Comparison of ENCODE assay signal across 28 cellular contexts in the genomic region with DNA sequence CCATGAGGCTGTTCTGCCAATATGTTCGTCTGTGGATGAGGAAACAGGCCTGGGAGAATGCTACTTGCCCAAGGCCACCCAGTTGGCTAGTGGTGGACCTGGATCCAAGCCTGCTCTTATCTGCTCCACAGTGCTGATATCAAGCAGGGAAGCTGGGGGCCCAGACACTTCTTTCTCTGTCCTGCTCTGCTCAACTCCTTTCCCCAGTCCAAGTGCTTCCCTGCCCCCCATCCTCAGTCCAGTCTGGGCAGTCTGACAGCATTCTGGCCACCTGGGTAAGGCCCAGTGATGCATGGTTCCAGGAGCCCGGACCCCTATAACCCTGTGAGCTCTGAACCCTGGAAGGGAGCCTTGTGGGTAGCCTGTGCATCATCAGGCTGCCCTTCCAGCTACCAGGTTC. TPM values are rescaled to one million over a fixed set of nuclear protein-coding genes. Genes with fewer than 3 reads are reported as not detected.
A peak's percentile ranks its signal among the peaks of the same experiment; 100 is the strongest.
DNase-seq lines count a peak whose midpoint lies in the region; ATAC-seq, FAIRE-seq and TF ChIP-seq lines count a peak whose summit lies in the region.
"Had no signal": no experiment of that assay in that cellular context is flagged by ENCODE, and none has a peak within 500 bp of the region (broad histone marks: within the 10 kb centered on the region; RNA-seq: fewer than 3 reads in every experiment).

No MANE protein-coding gene starts in this region.

- no peak overlapping the region for H3K4me3 ChIP-seq in Caco-2 (ENCODE audit: low read depth, low read length)
- H3K4me3 ChIP-seq in adrenal gland = no peak overlapping the region
- H3K4me3 ChIP-seq in HepG2 (replicated peaks in 1 of 3; ENCODE audit: insufficient read depth in 1 of 3, low read depth in 2 of 3, low read length in 3 of 3) = no peak overlapping the region; a peak in 1 of 6 replicates
- no peak overlapping the region for H3K4me3 ChIP-seq in lower lobe of right lung
- H3K4me3 ChIP-seq: breast epithelium, Peyer's patch, skin epidermis, thoracic aorta had no signal

- H3K4me2 ChIP-seq in HepG2 (ENCODE audit: low read depth, low read length) = peak overlapping the region; percentile 47

- no peaks in the 10 kb centered on the region for H3K27me3 ChIP-seq in Caco-2 (replicated peaks; ENCODE audit: control insufficient read depth, insufficient read depth, low read length)
- no peaks in the 10 kb centered on the region for H3K27me3 ChIP-seq in adrenal gland
- no peaks in the 10 kb centered on the region; a peak in 1 of 5 replicates for H3K27me3 ChIP-seq in HepG2 (ENCODE audit: control insufficient read depth in 1 of 2, insufficient read depth in 2 of 2, low read length in 2 of 2)
- H3K27me3 ChIP-seq in lower lobe of right lung (ENCODE audit: low read depth) = no peaks in the 10 kb centered on the region
- H3K27me3 ChIP-seq: breast epithelium, Peyer's patch had no signal

- no peak for TF ChIP-seq CTCF in Caco-2 (IDR thresholded peaks at IDR 0.05; ENCODE audit: insufficient read depth in 1 of 2, low read depth in 1 of 2, low read length in 1 of 2, severe bottlenecking in 1 of 2, unreplicated experiment in 1 of 2)
- no peak for TF ChIP-seq CTCF in adrenal gland (IDR thresholded peaks at IDR 0.05)
- no peak for TF ChIP-seq CTCF in HepG2 (CRISPR knock-in tag; IDR thresholded peaks at IDR 0.05)
- TF ChIP-seq CTCF in progenitor cell of endocrine pancreas (IDR thresholded peaks at IDR 0.05; ENCODE audit: unreplicated experiment) = no peak
- no peak for TF ChIP-seq CTCF in lower lobe of right lung (IDR thresholded peaks at IDR 0.05)

- H3K9ac ChIP-seq in HepG2 (ENCODE audit: insufficient read depth, low read depth, low read length) = no peak overlapping the region

- H3K36me3 ChIP-seq in Caco-2 (ENCODE audit: control insufficient read depth, insufficient read depth, low read length) = no peaks in the 10 kb centered on the region
- no peaks in the 10 kb centered on the region for H3K36me3 ChIP-seq in adrenal gland (replicated peaks in 1 of 2)
- no peaks in the 10 kb centered on the region for H3K36me3 ChIP-seq in HepG2 (replicated peaks in 1 of 2; ENCODE audit: control insufficient read depth in 1 of 2, insufficient read depth in 2 of 2, low read length in 2 of 2)
- H3K36me3 ChIP-seq in lower lobe of right lung = no peaks in the 10 kb centered on the region
- H3K36me3 ChIP-seq: breast epithelium, Peyer's patch, thoracic aorta had no signal

- peaks cover 4% of the 10 kb centered on the region for H3K79me2 ChIP-seq in HepG2 (ENCODE audit: insufficient read depth, low read length)

- H3K27ac ChIP-seq in adrenal gland (peak overlapping the region; percentile 24 to 61 (median 46)), HepG2 (ENCODE audit: extremely low read length, insufficient read depth, low read length) (no peak overlapping the region), lower lobe of right lung (no peak overlapping the region)
- H3K27ac ChIP-seq: 22Rv1, breast epithelium, Peyer's patch, thoracic aorta had no signal

- TF ChIP-seq EP300 in HepG2 (IDR thresholded peaks at IDR 0.05; ENCODE audit: low read depth in 2 of 2, low read length in 2 of 2) = no peak
- TF ChIP-seq EP300 in HepG2 (CRISPR knock-in tag; IDR thresholded peaks at IDR 0.05; ENCODE audit: borderline replicate concordance) = no peak

- H4K20me1 ChIP-seq in HepG2 (ENCODE audit: insufficient read depth, low read length) = no peaks in the 10 kb centered on the region

- H3K27ac Mint-ChIP-seq in Caco-2 (ENCODE audit: unreplicated experiment) = peak overlapping the region; percentile 73
- peak overlapping the region; percentile 57 for H3K27ac Mint-ChIP-seq in progenitor cell of endocrine pancreas
- H3K27ac Mint-ChIP-seq: activated naive CD8-positive, alpha-beta T cell treated with anti-CD3 and anti-CD28 coated beads, Interleukin-2, amount 50 U/mL, for 24 hours; stimulated activated effector memory CD8-positive, alpha-beta T cell treated with anti-CD3 and anti-CD28 coated beads, Interleukin-12 subunit alpha, Interleukin-12 subunit beta, amount 100 ng/mL, for 72 hours had no signal

- H3K4me3 Mint-ChIP-seq in Caco-2 (ENCODE audit: unreplicated experiment) (no peak overlapping the region), progenitor cell of endocrine pancreas (ENCODE audit: low read depth) (no peak overlapping the region)
- H3K4me3 Mint-ChIP-seq: activated naive CD8-positive, alpha-beta T cell treated with anti-CD3 and anti-CD28 coated beads, Interleukin-2, amount 50 U/mL, for 24 hours; CD4-positive, CD25-positive, alpha-beta regulatory T cell; effector memory CD8-positive, alpha-beta T cell; stimulated activated effector memory CD8-positive, alpha-beta T cell treated with anti-CD3 and anti-CD28 coated beads, Interleukin-12 subunit alpha, Interleukin-12 subunit beta, amount 100 ng/mL, for 72 hours had no signal

- WGBS in adrenal gland, 4 donors = 22 to 43% (median 35%) methylated on average over 1 to 2 of the region's 2 CpGs
- 0% methylated on average over 2 of the region's 2 CpGs for WGBS in HepG2 (ENCODE audit: low lambda C conversion rate)

- FAIRE-seq in HepG2 (lab: Jason Lieb, UNC) (no peak), urothelium cell line (lab: Jason Lieb, UNC) (no peak)
- FAIRE-seq: colon, frontal cortex, GM19239 had no signal

- BruUV-seq in Caco-2 (replicated peaks; lab: Mats Ljungman, UMichigan) (no TSS peak), HepG2 (replicated peaks; lab: Mats Ljungman, UMichigan) (no TSS peak)

- DNase-seq in Caco-2 = peak in 1 of 2 experiments; percentile 46
- DNase-seq in adrenal gland = peak; percentile 59 to 93 (median 86)
- no peak for DNase-seq in HepG2 (ENCODE audit: low spot score)
- no peak for DNase-seq in progenitor cell of endocrine pancreas (ENCODE audit: low spot score, unreplicated experiment)
- no peak for DNase-seq in lower lobe of right lung
- DNase-seq in cerebellar nuclear complex (lab: John Stamatoyannopoulos, UW) = no peak
- DNase-seq in AG08396 (ENCODE audit: low spot score) = no peak
- DNase-seq in urothelium cell line (ENCODE audit: low spot score) = no peak
- DNase-seq: activated CD4-positive, CD25-positive, alpha-beta regulatory T cell treated with anti-CD3 and anti-CD28 coated beads, Interleukin-2, amount 50 U/mL, for 72 hours; activated gamma-delta T cell treated with Interleukin-2 at 50 U/mL for 16 hours; activated naive CD8-positive, alpha-beta T cell treated with anti-CD3 and anti-CD28 coated beads, Interleukin-2, amount 50 U/mL, for 24 hours; CD4-positive, CD25-positive, alpha-beta regulatory T cell; effector memory CD8-positive, alpha-beta T cell; hypothalamus; KG1; NCI-H1417 treated with DMSO at 0.1 percent for 48 hours; NCI-H2107; NCI-H510A treated with DMSO at 0.1 percent for 48 hours; stimulated activated CD4-positive, alpha-beta T cell treated with anti-CD3 and anti-CD28 coated beads, Interleukin-2, amount 100 ng/mL, for 24 hours had no signal

- H2AFZ ChIP-seq in HepG2 (ENCODE audit: low read length) = no peak overlapping the region

- in situ Hi-C loops in HepG2 (cut with HindIII; ENCODE audit: extremely low pct_ligation_motif_present, low pct_unique_long_range_greater_than_20kb) = no loop called here

- peaks cover 22% of the 10 kb centered on the region for H3K4me1 Mint-ChIP-seq in Caco-2 (ENCODE audit: low read depth, unreplicated experiment)
- peaks cover 29% of the 10 kb centered on the region for H3K4me1 Mint-ChIP-seq in progenitor cell of endocrine pancreas (ENCODE audit: low read depth)

- no peak for TF ChIP-seq RAD21 in HepG2 (CRISPR knock-in tag; IDR thresholded peaks at IDR 0.05)

- intact Hi-C loops in Caco-2 (cut with micrococcal nuclease; ENCODE audit: unreplicated experiment) = no loop called here
- intact Hi-C loops in adrenal gland (cut with DNase I) = no loop called here
- intact Hi-C loops in HepG2 (cut with micrococcal nuclease; ENCODE audit: unreplicated experiment) = no loop called here
- intact Hi-C loops in lower lobe of right lung (cut with DNase I) = no loop called here

- H3K9me3 Mint-ChIP-seq in Caco-2 (ENCODE audit: unreplicated experiment) = no peaks in the 10 kb centered on the region
- H3K9me3 Mint-ChIP-seq in progenitor cell of endocrine pancreas (ENCODE audit: low read depth) = no peaks in the 10 kb centered on the region
- H3K9me3 Mint-ChIP-seq: activated naive CD8-positive, alpha-beta T cell treated with anti-CD3 and anti-CD28 coated beads, Interleukin-2, amount 50 U/mL, for 24 hours; CD4-positive, CD25-positive, alpha-beta regulatory T cell; effector memory CD8-positive, alpha-beta T cell; stimulated activated effector memory CD8-positive, alpha-beta T cell treated with anti-CD3 and anti-CD28 coated beads, Interleukin-12 subunit alpha, Interleukin-12 subunit beta, amount 100 ng/mL, for 72 hours had no signal

- CTCF ChIA-PET in Caco-2 (lab: Charles Lee) = interaction anchor here (0.8 kb wide), 1 partner anchor 16 kb away, joined by 4 read pairs; no protein-coding TSS in a partner anchor
- CTCF ChIA-PET in HepG2 (lab: Yijun Ruan, JAX; ENCODE audit: low intra/inter-chr PET ratio, low total read pairs) = no interaction called here

- TF ChIP-seq POLR2A in adrenal gland (IDR thresholded peaks at IDR 0.05) = peak in 1 of 2 donors; percentile 19
- no peak for TF ChIP-seq POLR2A in HepG2 (IDR thresholded peaks at IDR 0.05; ENCODE audit: insufficient read depth in 1 of 2, low read depth in 2 of 2, low read length in 2 of 2)

- POLR2A ChIA-PET in Caco-2 (lab: Charles Lee) = no interaction called here
- POLR2A ChIA-PET in HepG2 (lab: Yijun Ruan, JAX) = interaction anchor here (0.7 to 1.2 kb wide), 3 partner anchors 12 to 118 kb away, joined by 3 to 4 read pairs (median 3); partner anchors contain the start of gene PAFAH2

- no peaks in the 10 kb centered on the region for H3K27me3 Mint-ChIP-seq in Caco-2 (ENCODE audit: insufficient read depth, unreplicated experiment)
- no peaks in the 10 kb centered on the region for H3K27me3 Mint-ChIP-seq in progenitor cell of endocrine pancreas
- H3K27me3 Mint-ChIP-seq: effector memory CD8-positive, alpha-beta T cell had no signal

- H3K4me1 ChIP-seq in Caco-2 = peaks cover 31% of the 10 kb centered on the region
- H3K4me1 ChIP-seq in adrenal gland (replicated peaks in 1 of 2) = peaks cover 21 to 23% of the 10 kb centered on the region in 2 donors
- peaks cover 52% of the 10 kb centered on the region for H3K4me1 ChIP-seq in HepG2 (ENCODE audit: insufficient read depth, low read length)
- peaks cover 3% of the 10 kb centered on the region for H3K4me1 ChIP-seq in lower lobe of right lung

- H3K9me3 ChIP-seq in Caco-2 (no peaks in the 10 kb centered on the region), adrenal gland (replicated peaks in 1 of 3) (no peaks in the 10 kb centered on the region), HepG2 (ENCODE audit: low read length) (no peaks in the 10 kb centered on the region), lower lobe of right lung (no peaks in the 10 kb centered on the region)
- H3K9me3 ChIP-seq: breast epithelium, Peyer's patch, thoracic aorta had no signal

- H3K36me3 Mint-ChIP-seq in Caco-2 (ENCODE audit: insufficient read depth, unreplicated experiment) = no peaks in the 10 kb centered on the region
- no peaks in the 10 kb centered on the region for H3K36me3 Mint-ChIP-seq in progenitor cell of endocrine pancreas (ENCODE audit: insufficient read depth)
- H3K36me3 Mint-ChIP-seq: CD4-positive, CD25-positive, alpha-beta regulatory T cell; stimulated activated effector memory CD8-positive, alpha-beta T cell treated with anti-CD3 and anti-CD28 coated beads, Interleukin-12 subunit alpha, Interleukin-12 subunit beta, amount 100 ng/mL, for 72 hours had no signal

- ATAC-seq in HepG2 = peak; percentile 15
- no peak for ATAC-seq in lower lobe of right lung
- ATAC-seq: activated naive CD8-positive, alpha-beta T cell treated with anti-CD3 and anti-CD28 coated beads, Interleukin-2, amount 50 U/mL, for 24 hours; effector memory CD8-positive, alpha-beta T cell; stimulated activated effector memory CD8-positive, alpha-beta T cell treated with anti-CD3 and anti-CD28 coated beads, Interleukin-12 subunit alpha, Interleukin-12 subunit beta, amount 100 ng/mL, for 72 hours had no signal

RNA-seq across cellular contexts. Expression of gene PAQR7, which starts 4.2 kb away (rescaled TPM):
- total RNA-seq in Caco-2 (2022) (22.3 and 26.0 TPM in 2 replicates), adrenal gland (10 to 100 TPM; 31.1 to 71.8 (median 40.9) TPM), HepG2 (2016; rRNA removed; fragmentation: Illumina TruSeq; extraction: Trizol) (6.0 and 13.2 TPM in 2 replicates), progenitor cell of endocrine pancreas (20.2 and 21.0 TPM in 2 replicates), lower lobe of right lung (9.3 TPM)
- polyA plus RNA-seq in adrenal gland (10 to 100 TPM; 19.9 to 26.1 (median 20.6) TPM), HepG2 (2011; rRNA removed) (16.6 and 20.2 TPM in 2 replicates)
- total RNA-seq in HepG2 (2016; cell fraction: cytosol; rRNA removed; fragmentation: Illumina TruSeq; extraction: Trizol; ENCODE audit: low read depth) = 4.1 and 4.7 TPM in 2 replicates
- total RNA-seq in HepG2 (2016; cell fraction: insoluble cytoplasmic fraction; rRNA removed; fragmentation: Illumina TruSeq; extraction: Trizol) = 6.2 and 13.0 TPM in 2 replicates
- 10.2 and 10.4 TPM in 2 replicates for total RNA-seq in HepG2 (2016; cell fraction: membrane; rRNA removed; fragmentation: Illumina TruSeq; extraction: Trizol)
- total RNA-seq in HepG2 (2016; cell fraction: nucleus; rRNA removed; fragmentation: Illumina TruSeq; extraction: Trizol) = 8.2 and 9.4 TPM in 2 replicates
- polyA plus RNA-seq in HepG2 (2011; cell fraction: cytosol; rRNA removed) = 19.1 and 22.5 TPM in 2 replicates
- polyA plus RNA-seq in HepG2 (2011; cell fraction: nucleus; rRNA removed) = 17.0 and 18.5 TPM in 2 replicates
- polyA plus RNA-seq in HepG2 (2012) = 13.9 and 14.2 TPM in 2 replicates
- polyA plus RNA-seq in HepG2 (2016; cell fraction: cytosol; fragmentation: Illumina TruSeq; extraction: Trizol; ENCODE audit: low read depth) = 2.4 TPM in 2 replicates
- polyA plus RNA-seq in HepG2 (2016; cell fraction: insoluble cytoplasmic fraction; fragmentation: Illumina TruSeq; extraction: Trizol; ENCODE audit: low read depth) = 4.5 and 5.3 TPM in 2 replicates
- 5.2 and 5.6 TPM in 2 replicates for polyA plus RNA-seq in HepG2 (2016; cell fraction: membrane; fragmentation: Illumina TruSeq; extraction: Trizol; ENCODE audit: low read depth)
- polyA plus RNA-seq in HepG2 (2016; cell fraction: nucleus; fragmentation: Illumina TruSeq; extraction: Trizol; ENCODE audit: insufficient read depth, low read depth) = 19.6 and 20.2 TPM in 2 replicates
- 21.8 and 127 TPM in 2 replicates for polyA minus RNA-seq in HepG2 (2011; rRNA and poly(A)+ RNA removed; ENCODE audit: low replicate concordance)
- 28.0 and 29.7 TPM in 2 replicates for polyA minus RNA-seq in HepG2 (2011; cell fraction: cytosol; rRNA and poly(A)+ RNA removed)
- polyA minus RNA-seq in HepG2 (2011; cell fraction: nucleus; rRNA and poly(A)+ RNA removed) = 6.8 and 10.7 TPM in 2 replicates

RNA-seq across cellular contexts. Expression of gene AUNIP, which starts 20.4 kb away (rescaled TPM):
- 12.3 and 16.8 TPM in 2 replicates for total RNA-seq in Caco-2 (2022)
- 1 to 10 TPM in 2 of 8 donors, under 1 TPM in 6; 0.24 to 1.5 (median 0.75) TPM for total RNA-seq in adrenal gland
- polyA plus RNA-seq in adrenal gland = 1 to 10 TPM in 1 of 3 donors, under 1 TPM in 2; 0.56 to 1.2 (median 0.74) TPM
- 12.3 and 12.8 TPM in 2 replicates for total RNA-seq in HepG2 (2016; rRNA removed; fragmentation: Illumina TruSeq; extraction: Trizol)
- total RNA-seq in HepG2 (2016; cell fraction: cytosol; rRNA removed; fragmentation: Illumina TruSeq; extraction: Trizol; ENCODE audit: low read depth) = 5.7 TPM in 2 replicates
- total RNA-seq in HepG2 (2016; cell fraction: insoluble cytoplasmic fraction; rRNA removed; fragmentation: Illumina TruSeq; extraction: Trizol) = 12.6 and 14.1 TPM in 2 replicates
- 10.9 and 11.6 TPM in 2 replicates for total RNA-seq in HepG2 (2016; cell fraction: membrane; rRNA removed; fragmentation: Illumina TruSeq; extraction: Trizol)
- total RNA-seq in HepG2 (2016; cell fraction: nucleus; rRNA removed; fragmentation: Illumina TruSeq; extraction: Trizol) = 10.2 and 12.0 TPM in 2 replicates
- polyA plus RNA-seq in HepG2 (2011; rRNA removed) = 2.4 and 3.8 TPM in 2 replicates
- 2.0 and 2.5 TPM in 2 replicates for polyA plus RNA-seq in HepG2 (2011; cell fraction: cytosol; rRNA removed)
- 2.3 TPM in 2 replicates for polyA plus RNA-seq in HepG2 (2011; cell fraction: nucleus; rRNA removed)
- 1.4 and 2.3 TPM in 2 replicates for polyA plus RNA-seq in HepG2 (2012)
- polyA plus RNA-seq in HepG2 (2016; cell fraction: cytosol; fragmentation: Illumina TruSeq; extraction: Trizol; ENCODE audit: low read depth) = 2.5 and 3.0 TPM in 2 replicates
- polyA plus RNA-seq in HepG2 (2016; cell fraction: insoluble cytoplasmic fraction; fragmentation: Illumina TruSeq; extraction: Trizol; ENCODE audit: low read depth) = 12.7 and 13.5 TPM in 2 replicates
- 4.7 and 4.8 TPM in 2 replicates for polyA plus RNA-seq in HepG2 (2016; cell fraction: membrane; fragmentation: Illumina TruSeq; extraction: Trizol; ENCODE audit: low read depth)
- polyA plus RNA-seq in HepG2 (2016; cell fraction: nucleus; fragmentation: Illumina TruSeq; extraction: Trizol; ENCODE audit: insufficient read depth, low read depth) = 7.1 and 8.3 TPM in 2 replicates
- polyA minus RNA-seq in HepG2 (2011; rRNA and poly(A)+ RNA removed; ENCODE audit: low replicate concordance) = 4.6 and 20.8 TPM in 2 replicates
- polyA minus RNA-seq in HepG2 (2011; cell fraction: cytosol; rRNA and poly(A)+ RNA removed) = 2.7 and 3.9 TPM in 2 replicates
- 5.7 and 7.3 TPM in 2 replicates for polyA minus RNA-seq in HepG2 (2011; cell fraction: nucleus; rRNA and poly(A)+ RNA removed)
- 4.7 and 5.9 TPM in 2 replicates for total RNA-seq in progenitor cell of endocrine pancreas
- total RNA-seq in lower lobe of right lung = not detected
- total RNA-seq: CD4-positive, CD25-positive, alpha-beta regulatory T cell; thoracic aorta had no signal

RNA-seq across cellular contexts. Expression of gene STMN1, which starts 26.5 kb away (rescaled TPM):
- total RNA-seq in Caco-2 (2022) = 188 and 207 TPM in 2 replicates
- 10 to 100 TPM in 7 of 8 donors, 1 to 10 TPM in 1; 7.9 to 59.5 (median 20.7) TPM for total RNA-seq in adrenal gland
- polyA plus RNA-seq in adrenal gland = 10 to 100 TPM; 32.6 to 88.7 (median 37.6) TPM
- total RNA-seq in HepG2 (2016; rRNA removed; fragmentation: Illumina TruSeq; extraction: Trizol) = 409 and 618 TPM in 2 replicates
- 56.4 and 56.9 TPM in 2 replicates for total RNA-seq in HepG2 (2016; cell fraction: cytosol; rRNA removed; fragmentation: Illumina TruSeq; extraction: Trizol; ENCODE audit: low read depth)
- total RNA-seq in HepG2 (2016; cell fraction: insoluble cytoplasmic fraction; rRNA removed; fragmentation: Illumina TruSeq; extraction: Trizol) = 416 and 627 TPM in 2 replicates
- total RNA-seq in HepG2 (2016; cell fraction: membrane; rRNA removed; fragmentation: Illumina TruSeq; extraction: Trizol) = 77.5 and 91.5 TPM in 2 replicates
- total RNA-seq in HepG2 (2016; cell fraction: nucleus; rRNA removed; fragmentation: Illumina TruSeq; extraction: Trizol) = 147 and 152 TPM in 2 replicates
- polyA plus RNA-seq in HepG2 (2011; rRNA removed) = 27.3 and 45.9 TPM in 2 replicates
- 14.4 and 19.7 TPM in 2 replicates for polyA plus RNA-seq in HepG2 (2011; cell fraction: cytosol; rRNA removed)
- 19.5 and 20.7 TPM in 2 replicates for polyA plus RNA-seq in HepG2 (2011; cell fraction: nucleus; rRNA removed)
- polyA plus RNA-seq in HepG2 (2012) = 58.4 and 155 TPM in 2 replicates
- polyA plus RNA-seq in HepG2 (2016; cell fraction: cytosol; fragmentation: Illumina TruSeq; extraction: Trizol; ENCODE audit: low read depth) = 80.3 and 82.5 TPM in 2 replicates
- polyA plus RNA-seq in HepG2 (2016; cell fraction: insoluble cytoplasmic fraction; fragmentation: Illumina TruSeq; extraction: Trizol; ENCODE audit: low read depth) = 774 and 823 TPM in 2 replicates
- polyA plus RNA-seq in HepG2 (2016; cell fraction: membrane; fragmentation: Illumina TruSeq; extraction: Trizol; ENCODE audit: low read depth) = 86.8 and 89.3 TPM in 2 replicates
- polyA plus RNA-seq in HepG2 (2016; cell fraction: nucleus; fragmentation: Illumina TruSeq; extraction: Trizol; ENCODE audit: insufficient read depth, low read depth) = 316 and 323 TPM in 2 replicates
- 11.3 and 32.5 TPM in 2 replicates for polyA minus RNA-seq in HepG2 (2011; rRNA and poly(A)+ RNA removed; ENCODE audit: low replicate concordance)
- polyA minus RNA-seq in HepG2 (2011; cell fraction: cytosol; rRNA and poly(A)+ RNA removed) = 18.3 and 20.7 TPM in 2 replicates
- polyA minus RNA-seq in HepG2 (2011; cell fraction: nucleus; rRNA and poly(A)+ RNA removed) = 22.0 and 32.7 TPM in 2 replicates
- 811 and 856 TPM in 2 replicates for total RNA-seq in progenitor cell of endocrine pancreas
- 56.6 TPM for total RNA-seq in lower lobe of right lung

RNA-seq across cellular contexts. Expression of gene MTFR1L, which starts 59.9 kb away (rescaled TPM):
- total RNA-seq in Caco-2 (2022) (23.5 and 26.2 TPM in 2 replicates), adrenal gland (100 to 1,000 TPM; 116 to 285 (median 184) TPM), HepG2 (2016; rRNA removed; fragmentation: Illumina TruSeq; extraction: Trizol) (38.0 and 47.5 TPM in 2 replicates), progenitor cell of endocrine pancreas (55.0 and 58.8 TPM in 2 replicates), lower lobe of right lung (51.1 TPM)
- polyA plus RNA-seq in adrenal gland (100 to 1,000 TPM; 157 to 298 (median 284) TPM), HepG2 (2011; rRNA removed) (55.7 and 68.1 TPM in 2 replicates)
- total RNA-seq in HepG2 (2016; cell fraction: cytosol; rRNA removed; fragmentation: Illumina TruSeq; extraction: Trizol; ENCODE audit: low read depth) = 28.2 and 30.9 TPM in 2 replicates
- 40.1 and 47.2 TPM in 2 replicates for total RNA-seq in HepG2 (2016; cell fraction: insoluble cytoplasmic fraction; rRNA removed; fragmentation: Illumina TruSeq; extraction: Trizol)
- 56.8 and 65.1 TPM in 2 replicates for total RNA-seq in HepG2 (2016; cell fraction: membrane; rRNA removed; fragmentation: Illumina TruSeq; extraction: Trizol)
- 25.8 and 26.4 TPM in 2 replicates for total RNA-seq in HepG2 (2016; cell fraction: nucleus; rRNA removed; fragmentation: Illumina TruSeq; extraction: Trizol)
- 36.1 and 44.8 TPM in 2 replicates for polyA plus RNA-seq in HepG2 (2011; cell fraction: cytosol; rRNA removed)
- polyA plus RNA-seq in HepG2 (2011; cell fraction: nucleus; rRNA removed) = 196 and 210 TPM in 2 replicates
- 39.2 and 42.0 TPM in 2 replicates for polyA plus RNA-seq in HepG2 (2012)
- 28.1 and 35.4 TPM in 2 replicates for polyA plus RNA-seq in HepG2 (2016; cell fraction: cytosol; fragmentation: Illumina TruSeq; extraction: Trizol; ENCODE audit: low read depth)
- 45.3 and 52.8 TPM in 2 replicates for polyA plus RNA-seq in HepG2 (2016; cell fraction: insoluble cytoplasmic fraction; fragmentation: Illumina TruSeq; extraction: Trizol; ENCODE audit: low read depth)
- 52.1 and 54.5 TPM in 2 replicates for polyA plus RNA-seq in HepG2 (2016; cell fraction: membrane; fragmentation: Illumina TruSeq; extraction: Trizol; ENCODE audit: low read depth)
- 60.6 and 65.4 TPM in 2 replicates for polyA plus RNA-seq in HepG2 (2016; cell fraction: nucleus; fragmentation: Illumina TruSeq; extraction: Trizol; ENCODE audit: insufficient read depth, low read depth)
- 29.8 and 53.8 TPM in 2 replicates for polyA minus RNA-seq in HepG2 (2011; rRNA and poly(A)+ RNA removed; ENCODE audit: low replicate concordance)
- polyA minus RNA-seq in HepG2 (2011; cell fraction: cytosol; rRNA and poly(A)+ RNA removed) = 18.0 and 18.1 TPM in 2 replicates
- 23.8 and 32.3 TPM in 2 replicates for polyA minus RNA-seq in HepG2 (2011; cell fraction: nucleus; rRNA and poly(A)+ RNA removed)

Comparison
In these comparisons a context has a peak if more than half of its experiments do, and no peak if none do; other contexts are left out.
1. DNase-seq: peak in adrenal gland (7 of 7); none in HepG2 (single experiment), progenitor cell of endocrine pancreas (single experiment), lower lobe of right lung (single experiment), cerebellar nuclear complex (0 of 2), AG08396 (single experiment) and urothelium cell line (single experiment).
2. H3K27ac ChIP-seq: peak in adrenal gland (5 of 5); none in HepG2 (single experiment) and lower lobe of right lung (single experiment).